In genomic region chr12:57224973-57225679, GRCh38 we compare ENCODE assay signal across 8 cellular contexts. TPM values are rescaled to one million over a fixed set of nuclear protein-coding genes. Genes with fewer than 3 reads are reported as not detected.
DNase-seq lines count a peak whose midpoint lies in the region; ATAC-seq and TF ChIP-seq lines count a peak whose summit lies in the region.

No MANE protein-coding gene starts in this region.

- H3K4me2 ChIP-seq in PC-9, result no peak overlapping the region

- H3K27ac ChIP-seq in esophagus squamous epithelium, result no peak overlapping the region
- H3K27ac ChIP-seq in PC-9, result no peak overlapping the region

- peaks cover 27 to 35% (median 33%) of the 10 kb centered on the region in 3 donors for H3K4me1 Mint-ChIP-seq in IgD-negative memory B cell
- peaks cover 57% of the 10 kb centered on the region for H3K4me1 Mint-ChIP-seq in activated CD4-positive, alpha-beta memory T cell treated with anti-CD3 and anti-CD28 coated beads, Interleukin-2, amount 10 ng/mL, durations not matched to agents 7 days and 5 days

- no peak for TF ChIP-seq POLR2A in esophagus squamous epithelium (IDR thresholded peaks at IDR 0.05)

- H3K36me3 Mint-ChIP-seq in IgD-negative memory B cell, result peaks cover 2% of the 10 kb centered on the region
- peaks cover 9% of the 10 kb centered on the region for H3K36me3 Mint-ChIP-seq in activated CD4-positive, alpha-beta memory T cell treated with anti-CD3 and anti-CD28 coated beads, Interleukin-2, amount 10 ng/mL, durations not matched to agents 7 days and 5 days (ENCODE audit: low read depth)

- CTCF ChIA-PET in activated CD4-positive, alpha-beta memory T cell treated with anti-CD3 and anti-CD28 coated beads, Interleukin-2, amount 10 ng/mL, durations not matched to agents 7 days and 5 days (lab: Charles Lee), result interaction anchor here (0.5 to 7.3 kb wide), 7 partner anchors 11 to 234 kb away, joined by 4 to 110 read pairs (median 16); a partner anchor contains a TSS
- CTCF ChIA-PET in PC-9 (lab: Charles Lee), result no interaction called here

- BruUV-seq in PC-9 (replicated peaks; lab: Mats Ljungman, UMichigan), result no TSS peak

- H3K4me1 ChIP-seq in esophagus squamous epithelium (peaks cover 15 to 54% (median 15%) of the 10 kb centered on the region in 3 donors), PC-9 (replicated peaks; ENCODE audit: insufficient read depth) (peaks cover 19% of the 10 kb centered on the region)

- POLR2A ChIA-PET in activated CD4-positive, alpha-beta memory T cell treated with anti-CD3 and anti-CD28 coated beads, Interleukin-2, amount 10 ng/mL, durations not matched to agents 7 days and 5 days (lab: Charles Lee), result interaction anchor here (0.9 to 4.3 kb wide), 4 partner anchors 9 to 18 kb away, joined by 4 to 34 read pairs (median 4); no protein-coding TSS in a partner anchor
- POLR2A ChIA-PET in PC-9 (lab: Charles Lee; ENCODE audit: unreplicated experiment), result no interaction called here

- peak overlapping the region; percentile 43 to 95 (median 59) for H3K27ac Mint-ChIP-seq in IgD-negative memory B cell
- H3K27ac Mint-ChIP-seq in activated CD4-positive, alpha-beta memory T cell treated with anti-CD3 and anti-CD28 coated beads, Interleukin-2, amount 10 ng/mL, durations not matched to agents 7 days and 5 days, result no peak overlapping the region

- peak; percentile 42 to 63 (median 46) for TF ChIP-seq CTCF in esophagus squamous epithelium (IDR thresholded peaks at IDR 0.05)
- TF ChIP-seq CTCF in retinal pigment epithelial cell (conservative IDR thresholded peaks at IDR 0.05; ENCODE audit: low read depth, low read length), result peak; percentile 57
- TF ChIP-seq CTCF in PC-9 (conservative IDR thresholded peaks at IDR 0.05), result no peak

- H3K9me3 Mint-ChIP-seq in IgD-negative memory B cell, result no peaks in the 10 kb centered on the region
- no peaks in the 10 kb centered on the region for H3K9me3 Mint-ChIP-seq in activated CD4-positive, alpha-beta memory T cell treated with anti-CD3 and anti-CD28 coated beads, Interleukin-2, amount 10 ng/mL, durations not matched to agents 7 days and 5 days

- ATAC-seq in HG03139 (IDR thresholded peaks at IDR 0.05; ENCODE audit: unreplicated experiment), result no peak

- H3K27me3 ChIP-seq in esophagus squamous epithelium, result peaks cover 0 to 71% (median 23%) of the 10 kb centered on the region in 4 donors
- no peaks in the 10 kb centered on the region for H3K27me3 ChIP-seq in PC-9 (ENCODE audit: insufficient read depth, low read depth)

- no peaks in the 10 kb centered on the region for H4K20me1 ChIP-seq in PC-9 (ENCODE audit: insufficient read depth)

- 12 to 69% methylated on average over 8 to 14 of the region's 61 CpGs for WGBS in esophagus squamous epithelium, 2 donors

- H3K36me3 ChIP-seq in esophagus squamous epithelium, result no peaks in the 10 kb centered on the region
- H3K36me3 ChIP-seq in PC-9 (ENCODE audit: low read depth), result no peaks in the 10 kb centered on the region

- H2AFZ ChIP-seq in PC-9, result no peak overlapping the region

- H3K4me3 ChIP-seq in esophagus squamous epithelium, result peak overlapping the region in 1 of 4 donors; percentile 32
- no peak overlapping the region for H3K4me3 ChIP-seq in retinal pigment epithelial cell (ENCODE audit: low read length)
- no peak overlapping the region for H3K4me3 ChIP-seq in PC-9

- H3F3A ChIP-seq in PC-9 (ENCODE audit: insufficient read depth, low read depth), result peaks cover 14% of the 10 kb centered on the region; the same call in 1 of the 2 replicates

- H3K4me3 Mint-ChIP-seq in IgD-negative memory B cell, result peak overlapping the region in 3 of 4 donors; percentile 39 to 88 (median 82)
- peak overlapping the region; percentile 53 for H3K4me3 Mint-ChIP-seq in activated CD4-positive, alpha-beta memory T cell treated with anti-CD3 and anti-CD28 coated beads, Interleukin-2, amount 10 ng/mL, durations not matched to agents 7 days and 5 days

- no peaks in the 10 kb centered on the region for H3K9me2 ChIP-seq in PC-9 (ENCODE audit: insufficient read depth)

- DNase-seq in CD1c-positive myeloid dendritic cell (ENCODE audit: extremely low spot score) (peak; percentile 86), esophagus squamous epithelium (lab: John Stamatoyannopoulos, UW) (no peak), retinal pigment epithelial cell (ENCODE audit: low read depth) (no peak), medulla oblongata (ENCODE audit: extremely low spot score) (no peak), PC-9 (no peak)
- peak; percentile 74 for DNase-seq in activated CD4-positive, alpha-beta memory T cell treated with anti-CD3 and anti-CD28 coated beads, Interleukin-2, amount 10 ng/mL, durations not matched to agents 7 days and 5 days

- peaks cover 14% of the 10 kb centered on the region for H3K79me2 ChIP-seq in PC-9 (ENCODE audit: low read depth)

- intact Hi-C loops in esophagus squamous epithelium (cut with DNase I) (no loop called here), PC-9 (cut with micrococcal nuclease; ENCODE audit: unreplicated experiment) (no loop called here)

- no peaks in the 10 kb centered on the region for H3K9me3 ChIP-seq in esophagus squamous epithelium
- H3K9me3 ChIP-seq in PC-9 (ENCODE audit: insufficient read depth, low read depth), result no peaks in the 10 kb centered on the region

- H3K27me3 Mint-ChIP-seq in IgD-negative memory B cell, result peaks cover 49% of the 10 kb centered on the region
- peaks cover 59% of the 10 kb centered on the region for H3K27me3 Mint-ChIP-seq in activated CD4-positive, alpha-beta memory T cell treated with anti-CD3 and anti-CD28 coated beads, Interleukin-2, amount 10 ng/mL, durations not matched to agents 7 days and 5 days

RNA-seq across cellular contexts. Expression of gene SHMT2, which starts 4.4 kb away (rescaled TPM):
- polyA plus RNA-seq in IgD-negative memory B cell, result 176 TPM
- 100 to 1,000 TPM; 224 to 244 TPM for total RNA-seq in activated CD4-positive, alpha-beta memory T cell treated with anti-CD3 and anti-CD28 coated beads, Interleukin-2, amount 10 ng/mL, durations not matched to agents 7 days and 5 days
- 100 to 1,000 TPM in 1 of 4 donors, 10 to 100 TPM in 3; 56.1 to 104 (median 76.6) TPM for total RNA-seq in esophagus squamous epithelium
- 220 and 227 TPM in 2 replicates for total RNA-seq in PC-9 (2021)

RNA-seq across cellular contexts. Expression of gene NXPH4, which starts 8.5 kb away (rescaled TPM):
- 8.3 TPM for polyA plus RNA-seq in IgD-negative memory B cell
- 1 to 10 TPM in 1 of 2 experiments, under 1 TPM in 1; 0.81 to 1.1 TPM for total RNA-seq in activated CD4-positive, alpha-beta memory T cell treated with anti-CD3 and anti-CD28 coated beads, Interleukin-2, amount 10 ng/mL, durations not matched to agents 7 days and 5 days
- 1 to 10 TPM in 2 of 4 donors, under 1 TPM in 2; 0.21 to 5.0 (median 2.5) TPM for total RNA-seq in esophagus squamous epithelium
- 20.3 and 20.6 TPM in 2 replicates for total RNA-seq in PC-9 (2021)

RNA-seq across cellular contexts. Expression of gene STAC3, which starts 25.9 kb away (rescaled TPM):
- polyA plus RNA-seq in IgD-negative memory B cell, result 2.4 TPM
- 1 to 10 TPM; 4.1 to 4.5 TPM for total RNA-seq in activated CD4-positive, alpha-beta memory T cell treated with anti-CD3 and anti-CD28 coated beads, Interleukin-2, amount 10 ng/mL, durations not matched to agents 7 days and 5 days
- total RNA-seq in esophagus squamous epithelium (under 1 TPM; 0.29 to 0.95 (median 0.47) TPM), PC-9 (2021) (1.3 and 2.2 TPM in 2 replicates)

Comparison
In these comparisons a context has a peak if more than half of its experiments do, and no peak if none do; other contexts are left out.
1. DNase-seq: peak in CD1c-positive myeloid dendritic cell (single experiment) and activated CD4-positive, alpha-beta memory T cell treated with anti-CD3 and anti-CD28 coated beads, Interleukin-2, amount 10 ng/mL, durations not matched to agents 7 days and 5 days (single experiment); none in esophagus squamous epithelium (single experiment), retinal pigment epithelial cell (single experiment), medulla oblongata (single experiment) and PC-9 (0 of 2).